Comparison of ENCODE assay signal across 1 cellular context in the genomic region with DNA sequence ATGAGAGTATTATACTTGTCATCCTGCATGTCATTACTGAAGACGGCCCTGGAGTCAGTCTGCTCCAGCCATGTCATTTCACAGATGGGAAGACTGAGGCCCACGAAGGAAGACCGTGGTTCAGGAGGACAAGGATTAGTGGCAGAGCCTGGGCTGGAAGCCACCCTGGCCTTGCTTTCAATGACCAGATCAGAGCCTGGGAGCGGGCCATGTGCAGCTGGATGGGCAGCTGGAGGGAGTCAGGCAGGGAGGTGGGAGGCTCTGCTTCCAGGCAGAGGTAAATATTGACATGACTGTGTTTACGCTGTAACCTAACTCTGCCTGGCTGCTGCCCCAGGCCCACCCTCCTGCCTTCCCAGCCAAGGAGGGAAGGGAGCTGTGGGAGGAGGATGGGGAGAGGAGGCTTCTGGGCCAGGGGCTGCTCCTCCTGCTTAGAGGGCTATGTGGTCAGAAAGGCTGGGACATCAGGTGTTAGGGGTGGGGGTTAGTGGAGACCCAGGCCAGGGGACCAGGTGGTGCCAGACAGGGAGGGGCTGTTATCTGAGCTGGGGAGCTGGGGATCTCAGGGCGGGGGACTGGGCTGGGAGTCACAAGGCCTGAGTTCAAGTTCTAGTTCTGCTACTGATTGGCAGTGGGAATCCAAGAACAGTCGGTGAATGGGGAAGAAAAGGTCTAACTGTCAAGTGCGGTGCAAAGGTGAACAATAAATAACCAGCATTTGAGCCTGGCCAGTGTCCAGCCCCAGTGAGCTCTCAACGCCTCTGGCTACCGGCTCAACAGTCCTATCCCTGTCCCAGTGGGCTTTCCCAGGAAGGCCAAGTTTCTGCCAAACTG.
TF ChIP-seq lines count a peak whose summit lies in the region.

No MANE protein-coding gene starts in this region.

TF ChIP-seq in K562, 482 proteins besides CTCF, POLR2A, EP300 and RAD21 (continued from another document):
- TF ChIP-seq, protein P1, sequence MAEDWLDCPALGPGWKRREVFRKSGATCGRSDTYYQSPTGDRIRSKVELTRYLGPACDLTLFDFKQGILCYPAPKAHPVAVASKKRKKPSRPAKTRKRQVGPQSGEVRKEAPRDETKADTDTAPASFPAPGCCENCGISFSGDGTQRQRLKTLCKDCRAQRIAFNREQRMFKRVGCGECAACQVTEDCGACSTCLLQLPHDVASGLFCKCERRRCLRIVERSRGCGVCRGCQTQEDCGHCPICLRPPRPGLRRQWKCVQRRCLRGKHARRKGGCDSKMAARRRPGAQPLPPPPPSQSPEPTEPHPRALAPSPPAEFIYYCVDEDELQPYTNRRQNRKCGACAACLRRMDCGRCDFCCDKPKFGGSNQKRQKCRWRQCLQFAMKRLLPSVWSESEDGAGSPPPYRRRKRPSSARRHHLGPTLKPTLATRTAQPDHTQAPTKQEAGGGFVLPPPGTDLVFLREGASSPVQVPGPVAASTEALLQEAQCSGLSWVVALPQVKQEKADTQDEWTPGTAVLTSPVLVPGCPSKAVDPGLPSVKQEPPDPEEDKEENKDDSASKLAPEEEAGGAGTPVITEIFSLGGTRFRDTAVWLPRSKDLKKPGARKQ (CRISPR knock-in tag; IDR thresholded peaks at IDR 0.05): no peak
- TF ChIP-seq RCOR1 (IDR thresholded peaks at IDR 0.05; ENCODE audit: borderline replicate concordance in 1 of 2, low read depth in 2 of 2, low read length in 2 of 2) (peak in 1 of 2 experiments; percentile 36; a peak in 1 of 4 replicates), SRF (CRISPR knock-in tag; IDR thresholded peaks at IDR 0.05) (no peak), SMARCA5 (IDR thresholded peaks at IDR 0.05) (peak; percentile 60; the same call in 1 of the 2 replicates), FOXA3 (CRISPR knock-in tag; conservative IDR thresholded peaks at IDR 0.05 in 1 of 2, IDR thresholded peaks at IDR 0.05 in 1 of 2) (peak in 1 of 2 experiments; percentile 60; a peak in 1 of 4 replicates), ZNF3 (CRISPR knock-in tag; IDR thresholded peaks at IDR 0.05) (peak; percentile 76), BCOR (IDR thresholded peaks at IDR 0.05) (peak; percentile 77; the same call in 1 of the 2 replicates), HDAC2 (IDR thresholded peaks at IDR 0.05) (0 out of 2 replicates have a peak, but pooled peaks have one; percentile 24)
